In genomic region chr21:38716088-38716487, GRCh38 we compare ENCODE assay signal across 19 cellular contexts.
"Had no signal": no experiment of that assay in that cellular context is flagged by ENCODE, and none has a peak within 500 bp of the region (broad histone marks: within the 10 kb centered on the region; RNA-seq: fewer than 3 reads in every experiment).

No MANE protein-coding gene starts in this region.

- H3K4me3 ChIP-seq: coronary artery, dorsolateral prefrontal cortex, esophagus muscularis mucosa, gastrocnemius medialis, heart right ventricle, left lung, lower lobe of right lung, mucosa of descending colon had no signal

- DNase-seq: dermis blood vessel endothelial cell; dorsolateral prefrontal cortex; effector CD4-positive, alpha-beta T cell; effector memory CD4-positive, alpha-beta T cell; foreskin keratinocyte; gastrocnemius medialis; glutamatergic neuron; head of caudate nucleus; heart right ventricle; hippocampal formation; left cardiac atrium; left lung; left ventricle myocardium superior; lower lobe of right lung; mesenchymal stem cell; mucosa of descending colon had no signal

- H3K27ac ChIP-seq: coronary artery, dorsolateral prefrontal cortex, esophagus muscularis mucosa, foreskin keratinocyte, gastrocnemius medialis, heart right ventricle, left lung, lower lobe of right lung had no signal

- H3K27me3 ChIP-seq: dorsolateral prefrontal cortex, esophagus muscularis mucosa, gastrocnemius medialis, left lung had no signal

- H3K36me3 Mint-ChIP-seq: mesothelial cell of epicardium had no signal

- H3K4me3 Mint-ChIP-seq: mesothelial cell of epicardium had no signal

- H3K27ac Mint-ChIP-seq: mesothelial cell of epicardium had no signal

- H3K9me3 Mint-ChIP-seq: mesothelial cell of epicardium had no signal

- H3K36me3 ChIP-seq: esophagus muscularis mucosa, gastrocnemius medialis, heart right ventricle, left lung, lower lobe of right lung had no signal

- H3K4me1 ChIP-seq: esophagus muscularis mucosa, gastrocnemius medialis, heart right ventricle, left lung, lower lobe of right lung had no signal

- H3K9me3 ChIP-seq: esophagus muscularis mucosa, gastrocnemius medialis, heart right ventricle, left lung, lower lobe of right lung, mucosa of descending colon had no signal
